Comparison of ENCODE assay signal across 19 cellular contexts in genomic region chr17:31687505-31688126, GRCh38.
"Had no signal": no experiment of that assay in that cellular context is flagged by ENCODE, and none has a peak within 500 bp of the region (broad histone marks: within the 10 kb centered on the region; RNA-seq: fewer than 3 reads in every experiment).

No MANE protein-coding gene starts in this region.

- H3K9me3 Mint-ChIP-seq: activated CD8-positive, alpha-beta T cell treated with anti-CD3 and anti-CD28 coated beads for 36 hours; activated naive CD8-positive, alpha-beta T cell treated with anti-CD3 and anti-CD28 coated beads, Interleukin-2, amount 10 ng/mL, durations not matched to agents 7 days and 5 days; activated T-cell treated with anti-CD3 and anti-CD28 coated beads, Interleukin-2, amount 50 U/mL, for 72 hours; nephron progenitor cell; T-helper 2 cell treated with Interferon-gamma antibody and Interleukin-4, amounts not matched to agents 5 μg/mL and 100 μg/mL, for 36 hours had no signal

- H3K4me1 Mint-ChIP-seq: activated naive CD8-positive, alpha-beta T cell treated with anti-CD3 and anti-CD28 coated beads, Interleukin-2, amount 10 ng/mL, durations not matched to agents 7 days and 5 days; nephron progenitor cell had no signal

- DNase-seq: activated CD8-positive, alpha-beta memory T cell treated with anti-CD3 and anti-CD28 coated beads, Interleukin-2, amount 50 U/mL, for 4 hours; activated CD8-positive, alpha-beta T cell treated with anti-CD3 and anti-CD28 coated beads for 36 hours; activated gamma-delta T cell treated with Interleukin-2 at 50 U/mL for 16 hours; activated naive CD8-positive, alpha-beta T cell treated with anti-CD3 and anti-CD28 coated beads, Interleukin-2, amount 10 ng/mL, durations not matched to agents 7 days and 5 days; activated T-cell treated with anti-CD3 and anti-CD28 coated beads, Interleukin-2, amount 50 U/mL, for 72 hours; anterior cingulate cortex; cerebellar nuclear complex; foreskin keratinocyte; heart left ventricle; left ventricle myocardium inferior; mesenchymal stem cell; nephron progenitor cell; ovary; stimulated activated CD4-positive, alpha-beta T cell treated with anti-CD3 and anti-CD28 coated beads, Interleukin-15, amount 100 ng/mL, for 24 hours; stimulated activated CD4-positive, alpha-beta T cell treated with anti-CD3 and anti-CD28 coated beads, Interleukin-4, amount 100 ng/mL, for 4 hours; stomach; uterus had no signal

- H3K4me1 ChIP-seq: foreskin keratinocyte, uterus had no signal

- H3K4me3 ChIP-seq: heart left ventricle, left ventricle myocardium inferior, ovary, stomach, thoracic aorta, uterus had no signal

- H3K4me3 Mint-ChIP-seq: activated CD8-positive, alpha-beta T cell treated with anti-CD3 and anti-CD28 coated beads for 36 hours; activated naive CD8-positive, alpha-beta T cell treated with anti-CD3 and anti-CD28 coated beads, Interleukin-2, amount 10 ng/mL, durations not matched to agents 7 days and 5 days; activated T-cell treated with anti-CD3 and anti-CD28 coated beads, Interleukin-2, amount 50 U/mL, for 72 hours; nephron progenitor cell; T-helper 2 cell treated with Interferon-gamma antibody and Interleukin-4, amounts not matched to agents 5 μg/mL and 100 μg/mL, for 36 hours had no signal

- H3K9me3 ChIP-seq: heart left ventricle, left ventricle myocardium inferior, ovary, stomach, thoracic aorta, uterus had no signal

- ATAC-seq: activated CD8-positive, alpha-beta T cell treated with anti-CD3 and anti-CD28 coated beads for 36 hours; activated T-cell treated with anti-CD3 and anti-CD28 coated beads, Interleukin-2, amount 50 U/mL, for 72 hours; foreskin keratinocyte; heart left ventricle had no signal

- H3K27ac Mint-ChIP-seq: activated CD8-positive, alpha-beta T cell treated with anti-CD3 and anti-CD28 coated beads for 36 hours; activated naive CD8-positive, alpha-beta T cell treated with anti-CD3 and anti-CD28 coated beads, Interleukin-2, amount 10 ng/mL, durations not matched to agents 7 days and 5 days; activated T-cell treated with anti-CD3 and anti-CD28 coated beads, Interleukin-2, amount 50 U/mL, for 72 hours; nephron progenitor cell; T-helper 2 cell treated with Interferon-gamma antibody and Interleukin-4, amounts not matched to agents 5 μg/mL and 100 μg/mL, for 36 hours had no signal

- H3K27ac ChIP-seq: foreskin keratinocyte, heart left ventricle, left ventricle myocardium inferior, ovary, stomach, thoracic aorta, uterus had no signal

- H3K36me3 ChIP-seq: heart left ventricle, left ventricle myocardium inferior, ovary, stomach, thoracic aorta, uterus had no signal

- H3K27me3 ChIP-seq: heart left ventricle, ovary, stomach, uterus had no signal

- H3K36me3 Mint-ChIP-seq: activated naive CD8-positive, alpha-beta T cell treated with anti-CD3 and anti-CD28 coated beads, Interleukin-2, amount 10 ng/mL, durations not matched to agents 7 days and 5 days had no signal
